In genomic region chr2:231781798-231782726, GRCh38 we compare ENCODE assay signal across 1 cellular context.
TF ChIP-seq lines count a peak whose summit lies in the region.

No MANE protein-coding gene starts in this region.

TF ChIP-seq in K562, 482 proteins besides CTCF, POLR2A, EP300 and RAD21 (continues in another document):
- no peak for TF ChIP-seq RERE (CRISPR knock-in tag; IDR thresholded peaks at IDR 0.05; ENCODE audit: borderline replicate concordance)
- TF ChIP-seq NR0B1 (IDR thresholded peaks at IDR 0.05; ENCODE audit: partially characterized antibody), result no peak
- TF ChIP-seq AFF4 (CRISPR knock-in tag; IDR thresholded peaks at IDR 0.05), result no peak
- TF ChIP-seq HNRNPL (IDR thresholded peaks at IDR 0.05; ENCODE audit: low read depth, low read length), result no peak
- TF ChIP-seq TBP (optimal IDR thresholded peaks at IDR 0.05; ENCODE audit: low read depth, low read length), result peak; percentile 6
- TF ChIP-seq TFAM (CRISPR knock-in tag; conservative IDR thresholded peaks at IDR 0.05), result no peak
- TF ChIP-seq ZBTB7A (IDR thresholded peaks at IDR 0.05; ENCODE audit: borderline replicate concordance, control insufficient read depth, low read depth, low read length), result no peak
- TF ChIP-seq PTBP1 (IDR thresholded peaks at IDR 0.05; ENCODE audit: low read depth, low read length), result no peak
- no peak for TF ChIP-seq NFXL1 (CRISPR knock-in tag; IDR thresholded peaks at IDR 0.05)
- TF ChIP-seq TFAP4 (CRISPR knock-in tag; IDR thresholded peaks at IDR 0.05; ENCODE audit: borderline replicate concordance), result no peak
- TF ChIP-seq RB1 (IDR thresholded peaks at IDR 0.05; ENCODE audit: low read depth), result no peak
- TF ChIP-seq ZNF232 (CRISPR knock-in tag; IDR thresholded peaks at IDR 0.05), result no peak
- TF ChIP-seq SUPT5H (IDR thresholded peaks at IDR 0.05), result no peak
- TF ChIP-seq ZKSCAN8 (CRISPR knock-in tag; IDR thresholded peaks at IDR 0.05), result no peak
- TF ChIP-seq FIP1L1 (IDR thresholded peaks at IDR 0.05; ENCODE audit: low read depth, low read length, poor library complexity, severe bottlenecking), result no peak
- TF ChIP-seq TAL1 (IDR thresholded peaks at IDR 0.05), result no peak
- TF ChIP-seq ARID2 (IDR thresholded peaks at IDR 0.05), result no peak
- no peak for TF ChIP-seq PCBP2 (IDR thresholded peaks at IDR 0.05; ENCODE audit: low read depth, low read length, poor library complexity, severe bottlenecking)
- TF ChIP-seq MTF1 (CRISPR knock-in tag; IDR thresholded peaks at IDR 0.05; ENCODE audit: borderline replicate concordance), result no peak
- TF ChIP-seq SMARCA5 (IDR thresholded peaks at IDR 0.05), result 0 out of 2 replicates have a peak, but pooled peaks have one; percentile 20
- TF ChIP-seq ZNF699 (CRISPR knock-in tag; IDR thresholded peaks at IDR 0.05; ENCODE audit: insufficient replicate concordance), result no peak
- TF ChIP-seq JUN (IDR thresholded peaks at IDR 0.05; ENCODE audit: borderline replicate concordance, low read depth, low read length), result no peak
- TF ChIP-seq JUN (CRISPR knock-in tag; IDR thresholded peaks at IDR 0.05; ENCODE audit: borderline replicate concordance), result no peak
- TF ChIP-seq TEAD4 (IDR thresholded peaks at IDR 0.05; ENCODE audit: low read length), result no peak
- TF ChIP-seq TEAD4 (CRISPR knock-in tag; IDR thresholded peaks at IDR 0.05; ENCODE audit: borderline replicate concordance), result no peak
- no peak for TF ChIP-seq GTF2F1 (IDR thresholded peaks at IDR 0.05; ENCODE audit: low read depth, low read length)
- TF ChIP-seq ZNF561 (CRISPR knock-in tag; conservative IDR thresholded peaks at IDR 0.05), result no peak
- no peak for TF ChIP-seq E4F1 (CRISPR knock-in tag; IDR thresholded peaks at IDR 0.05; ENCODE audit: borderline replicate concordance)
- no peak for TF ChIP-seq ZNF512 (tag; IDR thresholded peaks at IDR 0.05)
- no peak for TF ChIP-seq ZBTB26 (CRISPR knock-in tag; IDR thresholded peaks at IDR 0.05)
- no peak for TF ChIP-seq MYC (IDR thresholded peaks at IDR 0.05; ENCODE audit: low read depth, low read length)
- TF ChIP-seq MYC (CRISPR knock-in tag; IDR thresholded peaks at IDR 0.05; ENCODE audit: borderline replicate concordance, low read depth), result no peak
- no peak for TF ChIP-seq RCOR1 (IDR thresholded peaks at IDR 0.05; ENCODE audit: borderline replicate concordance in 1 of 2, low read depth in 2 of 2, low read length in 2 of 2)
- no peak for TF ChIP-seq ZBTB1 (CRISPR knock-in tag; IDR thresholded peaks at IDR 0.05; ENCODE audit: borderline replicate concordance, low read depth)
- no peak for TF ChIP-seq ZNF592 (IDR thresholded peaks at IDR 0.05)
- TF ChIP-seq HDAC6 (IDR thresholded peaks at IDR 0.05; ENCODE audit: low read depth, low read length), result no peak
- TF ChIP-seq ZBTB43 (CRISPR knock-in tag; IDR thresholded peaks at IDR 0.05), result no peak
- no peak for TF ChIP-seq RNF2 (IDR thresholded peaks at IDR 0.05)
- no peak for TF ChIP-seq PCBP1 (IDR thresholded peaks at IDR 0.05; ENCODE audit: low read depth, low read length, poor library complexity, severe bottlenecking)
